26 cellular contexts compared by ENCODE assay signal in the genomic region with DNA sequence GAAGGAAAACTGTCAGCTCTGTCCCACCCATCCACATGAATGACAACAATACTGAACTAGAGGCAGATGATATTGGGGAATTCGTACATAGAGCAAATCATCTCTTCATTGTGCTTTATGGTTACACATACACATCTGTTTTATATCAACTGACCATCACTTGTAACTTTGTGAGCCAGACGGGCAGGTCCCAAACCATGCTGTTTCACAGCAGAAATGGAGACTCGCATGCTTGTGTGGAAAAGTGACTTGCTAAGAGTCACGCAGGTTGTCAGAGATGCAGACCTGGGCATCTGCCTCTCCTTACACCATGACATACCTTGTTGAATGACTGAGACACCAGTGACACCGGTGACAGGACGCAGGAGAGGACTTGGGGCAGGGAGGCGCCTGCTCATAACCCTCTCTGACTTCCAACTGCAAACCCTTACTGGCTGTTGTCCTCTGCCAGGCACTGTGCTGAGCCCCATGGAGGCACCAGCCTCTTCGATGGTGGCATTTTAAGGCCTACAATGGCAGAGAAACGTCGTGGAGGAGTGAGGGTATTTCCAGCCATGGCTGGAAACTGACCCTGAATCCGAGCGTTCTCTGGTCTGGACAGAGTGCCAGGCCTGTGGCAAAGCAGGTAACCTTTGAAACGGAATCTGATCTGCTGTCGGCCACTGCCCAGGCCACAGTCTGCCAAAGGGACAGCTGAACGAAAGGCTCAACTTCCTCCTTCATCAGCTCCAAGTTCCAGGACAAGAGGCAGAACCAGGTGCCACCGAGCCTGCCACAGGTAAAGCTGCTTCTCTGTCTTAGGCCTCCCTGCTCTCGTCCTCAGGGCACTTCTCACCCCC. TPM values are rescaled to one million over a fixed set of nuclear protein-coding genes. Genes with fewer than 3 reads are reported as not detected.
DNase-seq lines count a peak whose midpoint lies in the region; ATAC-seq and TF ChIP-seq lines count a peak whose summit lies in the region.
"Had no signal": no experiment of that assay in that cellular context is flagged by ENCODE, and none has a peak within 500 bp of the region (broad histone marks: within the 10 kb centered on the region; RNA-seq: fewer than 3 reads in every experiment).

No MANE protein-coding gene starts in this region.

- H3K4me3 Mint-ChIP-seq in Caco-2 (ENCODE audit: unreplicated experiment) (no peak overlapping the region), WTC11 (no peak overlapping the region)
- no peak overlapping the region for H3K4me3 Mint-ChIP-seq in activated CD8-positive, alpha-beta T cell treated with anti-CD3 and anti-CD28 coated beads for 36 hours
- H3K4me3 Mint-ChIP-seq: activated CD4-positive, alpha-beta memory T cell treated with anti-CD3 and anti-CD28 coated beads, Interleukin-2, amount 10 ng/mL, durations not matched to agents 7 days and 5 days; central memory CD8-positive, alpha-beta T cell; memory B cell; natural killer cell treated with Interleukin-12 subunit alpha and Interleukin-12 subunit beta and Interleukin-15 and Interleukin-18, amount 100 ng/mL, for 72 hours had no signal

- in situ Hi-C loops in gastrocnemius medialis (cut with MboI; ENCODE audit: low sequenced_read_pairs in 4 of 4): no loop called here

- H3K36me3 ChIP-seq in Caco-2 (ENCODE audit: control insufficient read depth, insufficient read depth, low read length): no peaks in the 10 kb centered on the region
- no peaks in the 10 kb centered on the region for H3K36me3 ChIP-seq in adipocyte (ENCODE audit: control insufficient read depth, insufficient read depth, low read length, severe bottlenecking)
- H3K36me3 ChIP-seq in gastrocnemius medialis: no peaks in the 10 kb centered on the region
- H3K36me3 ChIP-seq: esophagus muscularis mucosa, heart right ventricle, SJSA1, vagina had no signal

- POLR2A ChIA-PET in Caco-2 (lab: Charles Lee): no interaction called here
- POLR2A ChIA-PET in WTC11 (lab: Charles Lee): no interaction called here
- POLR2A ChIA-PET in activated CD8-positive, alpha-beta T cell treated with anti-CD3 and anti-CD28 coated beads for 36 hours (lab: Charles Lee): no interaction called here

- no peak for TF ChIP-seq POLR2A in gastrocnemius medialis (IDR thresholded peaks at IDR 0.05)

- H3K27me3 Mint-ChIP-seq in Caco-2 (ENCODE audit: insufficient read depth, unreplicated experiment) (no peaks in the 10 kb centered on the region), WTC11 (ENCODE audit: low read depth) (no peaks in the 10 kb centered on the region)
- H3K27me3 Mint-ChIP-seq in activated CD8-positive, alpha-beta T cell treated with anti-CD3 and anti-CD28 coated beads for 36 hours: peaks cover 4% of the 10 kb centered on the region
- H3K27me3 Mint-ChIP-seq: activated CD4-positive, alpha-beta memory T cell treated with anti-CD3 and anti-CD28 coated beads, Interleukin-2, amount 10 ng/mL, durations not matched to agents 7 days and 5 days; memory B cell had no signal

- H3K4me1 Mint-ChIP-seq in Caco-2 (ENCODE audit: low read depth, unreplicated experiment) (peaks cover 32% of the 10 kb centered on the region), WTC11 (peaks cover 15% of the 10 kb centered on the region)
- H3K4me1 Mint-ChIP-seq in activated CD8-positive, alpha-beta T cell treated with anti-CD3 and anti-CD28 coated beads for 36 hours (ENCODE audit: low read depth): no peaks in the 10 kb centered on the region
- H3K4me1 Mint-ChIP-seq: activated CD4-positive, alpha-beta memory T cell treated with anti-CD3 and anti-CD28 coated beads, Interleukin-2, amount 10 ng/mL, durations not matched to agents 7 days and 5 days; central memory CD8-positive, alpha-beta T cell had no signal

- H3K27me3 ChIP-seq in Caco-2 (replicated peaks; ENCODE audit: control insufficient read depth, insufficient read depth, low read length) (no peaks in the 10 kb centered on the region), adipocyte (replicated peaks; ENCODE audit: control insufficient read depth, insufficient read depth, low read length) (no peaks in the 10 kb centered on the region), gastrocnemius medialis (no peaks in the 10 kb centered on the region)
- H3K27me3 ChIP-seq: esophagus muscularis mucosa, heart right ventricle, SJSA1, vagina had no signal

- H3K4me1 ChIP-seq in Caco-2 (peaks cover 47% of the 10 kb centered on the region), adipocyte (ENCODE audit: control insufficient read depth, insufficient read depth, low read length) (peaks cover 36% of the 10 kb centered on the region), gastrocnemius medialis (peaks cover 67 to 74% of the 10 kb centered on the region in 2 donors)

- no peaks in the 10 kb centered on the region for H3K9me3 ChIP-seq in Caco-2
- no peaks in the 10 kb centered on the region for H3K9me3 ChIP-seq in adipocyte (ENCODE audit: control insufficient read depth, low read length)
- H3K9me3 ChIP-seq in gastrocnemius medialis: no peaks in the 10 kb centered on the region
- H3K9me3 ChIP-seq: esophagus muscularis mucosa, heart right ventricle, SJSA1, vagina had no signal

- H3K36me3 Mint-ChIP-seq in Caco-2 (ENCODE audit: insufficient read depth, unreplicated experiment) (no peaks in the 10 kb centered on the region), WTC11 (no peaks in the 10 kb centered on the region)
- H3K36me3 Mint-ChIP-seq in activated CD8-positive, alpha-beta T cell treated with anti-CD3 and anti-CD28 coated beads for 36 hours (ENCODE audit: low read depth): no peaks in the 10 kb centered on the region
- H3K36me3 Mint-ChIP-seq: memory B cell; natural killer cell treated with Interleukin-12 subunit alpha and Interleukin-12 subunit beta and Interleukin-15 and Interleukin-18, amount 100 ng/mL, for 72 hours had no signal

- peak overlapping the region; percentile 81 to 87 (median 84) for H3K27ac ChIP-seq in gastrocnemius medialis
- H3K27ac ChIP-seq: esophagus muscularis mucosa, heart right ventricle, SJSA1, vagina had no signal

- no peak for DNase-seq in Caco-2
- peak; percentile 39 for DNase-seq in adipocyte (ENCODE audit: low read depth)
- no peak for DNase-seq in left colon
- DNase-seq in gastrocnemius medialis: peak; percentile 79 to 90
- no peak for DNase-seq in WTC11 (ENCODE audit: low spot score)
- DNase-seq in medulla oblongata (ENCODE audit: extremely low spot score): no peak
- no peak for DNase-seq in activated CD8-positive, alpha-beta T cell treated with anti-CD3 and anti-CD28 coated beads for 36 hours
- no peak for DNase-seq in NCI-H2107 treated with DMSO at 0.1 percent for 48 hours (lab: John Stamatoyannopoulos, UW; ENCODE audit: unreplicated experiment)
- DNase-seq: activated CD4-positive, alpha-beta memory T cell treated with anti-CD3 and anti-CD28 coated beads, Interleukin-2, amount 10 ng/mL, durations not matched to agents 7 days and 5 days; activated naive CD4-positive, alpha-beta T cell treated with Interleukin-2 at 50 U/mL for 16 hours; activated T-cell treated with anti-CD3 and anti-CD28 coated beads, Interleukin-2, amount 50 U/mL, for 1 hour; aorta; DND-41; effector CD8-positive, alpha-beta T cell; GOT3; heart right ventricle; NCI-H1105 treated with DMSO at 0.1 percent for 48 hours; NCI-H524 treated with DMSO at 0.1 percent for 48 hours; stimulated activated CD4-positive, alpha-beta T cell treated with anti-CD3 and anti-CD28 coated beads, Interleukin-4, amount 100 ng/mL, for 4 hours had no signal

- no peak for TF ChIP-seq CTCF in Caco-2 (IDR thresholded peaks at IDR 0.05; ENCODE audit: insufficient read depth in 1 of 2, low read depth in 1 of 2, low read length in 1 of 2, severe bottlenecking in 1 of 2, unreplicated experiment in 1 of 2)
- no peak for TF ChIP-seq CTCF in gastrocnemius medialis (IDR thresholded peaks at IDR 0.05 in 4 of 5, conservative IDR thresholded peaks at IDR 0.05 in 1 of 5)
- TF ChIP-seq CTCF in WTC11 (IDR thresholded peaks at IDR 0.05): no peak
- no peak for TF ChIP-seq CTCF in activated CD8-positive, alpha-beta T cell treated with anti-CD3 and anti-CD28 coated beads for 36 hours (IDR thresholded peaks at IDR 0.05)

- BruUV-seq in Caco-2 (replicated peaks; lab: Mats Ljungman, UMichigan): TSS peak; percentile 59

- H3K27ac Mint-ChIP-seq in Caco-2 (ENCODE audit: unreplicated experiment): peak overlapping the region; percentile 55
- no peak overlapping the region for H3K27ac Mint-ChIP-seq in WTC11
- H3K27ac Mint-ChIP-seq in activated CD8-positive, alpha-beta T cell treated with anti-CD3 and anti-CD28 coated beads for 36 hours: no peak overlapping the region
- H3K27ac Mint-ChIP-seq: activated CD4-positive, alpha-beta memory T cell treated with anti-CD3 and anti-CD28 coated beads, Interleukin-2, amount 10 ng/mL, durations not matched to agents 7 days and 5 days; memory B cell; natural killer cell treated with Interleukin-12 subunit alpha and Interleukin-12 subunit beta and Interleukin-15 and Interleukin-18, amount 100 ng/mL, for 72 hours had no signal

- no peaks in the 10 kb centered on the region for H3K9me3 Mint-ChIP-seq in Caco-2 (ENCODE audit: unreplicated experiment)
- H3K9me3 Mint-ChIP-seq in WTC11: no peaks in the 10 kb centered on the region
- H3K9me3 Mint-ChIP-seq in activated CD8-positive, alpha-beta T cell treated with anti-CD3 and anti-CD28 coated beads for 36 hours: no peaks in the 10 kb centered on the region
- H3K9me3 Mint-ChIP-seq: activated CD4-positive, alpha-beta memory T cell treated with anti-CD3 and anti-CD28 coated beads, Interleukin-2, amount 10 ng/mL, durations not matched to agents 7 days and 5 days; central memory CD8-positive, alpha-beta T cell; memory B cell; natural killer cell treated with Interleukin-12 subunit alpha and Interleukin-12 subunit beta and Interleukin-15 and Interleukin-18, amount 100 ng/mL, for 72 hours had no signal

- CTCF ChIA-PET in Caco-2 (lab: Charles Lee): no interaction called here
- CTCF ChIA-PET in WTC11 (lab: Charles Lee): no interaction called here
- CTCF ChIA-PET in activated CD8-positive, alpha-beta T cell treated with anti-CD3 and anti-CD28 coated beads for 36 hours (lab: Charles Lee): no interaction called here

- H3K9ac ChIP-seq in adipocyte (ENCODE audit: low read length): no peak overlapping the region

- intact Hi-C loops in Caco-2 (cut with micrococcal nuclease; ENCODE audit: unreplicated experiment): loop anchor here (2.0 kb wide), 1 partner anchor 27 kb away; the partner anchor contains the start of gene ROCK2
- intact Hi-C loops in left colon (cut with DNase I, micrococcal nuclease): no loop called here
- intact Hi-C loops in gastrocnemius medialis (cut with DNase I; ENCODE audit: low total_unique reads): loop anchor here (2.0 kb wide), 2 partner anchors 15 to 27 kb away; partner anchors contain the start of gene ROCK2
- intact Hi-C loops in activated CD8-positive, alpha-beta T cell treated with anti-CD3 and anti-CD28 coated beads for 36 hours (cut with micrococcal nuclease): no loop called here

- ATAC-seq in left colon (peak; percentile 29), gastrocnemius medialis (peak; percentile 76 to 85), WTC11 (no peak)
- no peak for ATAC-seq in activated CD8-positive, alpha-beta T cell treated with anti-CD3 and anti-CD28 coated beads for 36 hours
- ATAC-seq: heart right ventricle had no signal

- H3K4me3 ChIP-seq in Caco-2 (ENCODE audit: low read depth, low read length) (no peak overlapping the region), adipocyte (ENCODE audit: low read length) (no peak overlapping the region), gastrocnemius medialis (no peak overlapping the region)
- H3K4me3 ChIP-seq: esophagus muscularis mucosa, heart right ventricle, SJSA1, skin epidermis, vagina had no signal

RNA-seq across cellular contexts. Expression of gene ROCK2, which starts 26.9 kb away (rescaled TPM):
- total RNA-seq in Caco-2 (2022): 61.6 and 64.4 TPM in 2 replicates
- 10 to 100 TPM; 78.4 to 90.9 TPM for total RNA-seq in left colon
- total RNA-seq in gastrocnemius medialis: 10 to 100 TPM; 42.0 to 85.4 (median 70.7) TPM
- total RNA-seq in WTC11 (2021): 21.3 to 25.9 TPM (median 22.4 TPM) in 3 replicates
- 10 to 100 TPM; 12.7 to 13.9 TPM for total RNA-seq in activated CD8-positive, alpha-beta T cell treated with anti-CD3 and anti-CD28 coated beads for 36 hours

Comparison
In these comparisons a context has a peak if more than half of its experiments do, and no peak if none do; other contexts are left out.
1. DNase-seq: peak in adipocyte (single experiment) and gastrocnemius medialis (2 of 2); none in Caco-2 (0 of 2), left colon (0 of 2), WTC11 (single experiment), medulla oblongata (single experiment), activated CD8-positive, alpha-beta T cell treated with anti-CD3 and anti-CD28 coated beads for 36 hours (single experiment) and NCI-H2107 treated with DMSO at 0.1 percent for 48 hours (single experiment).
2. ATAC-seq: peak in left colon (single experiment) and gastrocnemius medialis (2 of 2); none in WTC11 (single experiment) and activated CD8-positive, alpha-beta T cell treated with anti-CD3 and anti-CD28 coated beads for 36 hours (single experiment).
3. intact Hi-C loops: an anchor here in Caco-2 (2.0 kb wide) and gastrocnemius medialis (2.0 kb wide); none called in left colon and activated CD8-positive, alpha-beta T cell treated with anti-CD3 and anti-CD28 coated beads for 36 hours.